1 cellular context compared by ENCODE assay signal in the genomic region with DNA sequence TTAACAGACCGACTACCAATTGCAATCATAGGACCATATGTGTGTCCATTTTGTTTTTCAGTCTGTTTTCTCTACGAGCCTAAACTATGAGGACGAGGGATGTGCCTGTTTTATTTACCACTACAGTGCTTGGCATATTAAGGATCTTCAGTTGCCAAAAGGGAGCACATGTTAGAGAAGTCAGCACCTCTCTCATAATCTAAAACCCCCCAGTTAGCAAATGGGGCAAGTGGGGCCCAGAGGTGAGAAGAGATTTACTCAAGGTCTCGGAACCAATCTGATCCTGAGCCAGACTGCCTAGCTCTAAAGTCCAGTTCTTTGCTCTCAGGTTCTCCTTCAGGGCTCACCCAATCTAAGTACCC.
TF ChIP-seq lines count a peak whose summit lies in the region.

No MANE protein-coding gene starts in this region.

TF ChIP-seq in IMR-90, 13 proteins besides CTCF, POLR2A, EP300 and RAD21:
- TF ChIP-seq CHD1 (IDR thresholded peaks at IDR 0.05; ENCODE audit: low read depth, low read length) (no peak), FOS (IDR thresholded peaks at IDR 0.05; ENCODE audit: low read depth, low read length) (no peak)
